In the genomic region with DNA sequence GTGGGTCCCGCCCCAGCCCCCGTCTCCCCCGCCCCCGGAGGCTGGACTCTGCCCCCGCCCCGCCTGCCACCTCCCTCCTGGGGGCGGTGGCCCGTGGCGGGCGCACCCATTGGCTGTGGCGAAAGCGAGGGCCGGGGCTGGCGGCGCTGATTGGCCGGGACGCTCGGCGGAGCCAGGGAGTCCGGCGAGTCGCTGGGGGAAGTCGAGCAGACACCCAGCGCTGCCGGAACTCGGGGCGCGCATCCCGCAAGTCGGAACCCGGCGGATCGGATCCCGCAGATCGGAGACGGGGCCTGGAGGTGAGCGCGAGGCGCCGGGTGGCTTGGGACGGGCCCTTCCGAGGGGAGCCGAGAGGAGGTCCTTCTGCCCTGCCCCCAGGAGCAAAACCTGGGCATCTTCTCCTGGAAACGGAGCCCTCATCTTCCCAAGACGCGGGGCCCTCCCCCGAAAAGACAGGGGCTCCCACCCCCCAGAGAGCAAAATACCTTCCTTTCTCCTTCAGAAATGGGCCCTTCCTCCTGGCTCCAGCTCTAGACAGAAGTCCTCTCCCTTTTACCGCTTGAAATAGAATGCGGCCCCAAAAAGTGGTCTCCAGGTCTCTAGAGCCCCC, we compare ENCODE assay signal across 8 cellular contexts. TPM values are rescaled to one million over a fixed set of nuclear protein-coding genes. Genes with fewer than 3 reads are reported as not detected.
DNase-seq lines count a peak whose midpoint lies in the region; ATAC-seq and TF ChIP-seq lines count a peak whose summit lies in the region.

Gene ABAT, plus strand, starts transcription at position 205 of the 610 bp plus-strand sequence. CDS start 61,123 bp downstream, outside the sequence.

- no peaks in the 10 kb centered on the region for H3K4me1 ChIP-seq in prostate gland (replicated peaks)

- peak within 1 kb of the TSS; percentile 82 to 87 for H3K27ac Mint-ChIP-seq in T-cell

- no peaks in the 10 kb centered on the region for H3K9me3 ChIP-seq in prostate gland

- TF ChIP-seq CTCF in GM12864 (IDR thresholded peaks at IDR 0.05; ENCODE audit: low read depth, low read length, missing control alignments) (no peak), prostate gland (IDR thresholded peaks at IDR 0.05) (no peak)

- H3K27ac ChIP-seq in prostate gland = peak within 1 kb of the TSS; percentile 28 to 73

- peak within 1 kb of the TSS; percentile 83 to 92 (median 85) for H3K4me3 Mint-ChIP-seq in T-cell

- POLR2A ChIA-PET in T-cell (lab: Charles Lee) = no interaction called here

- H3K9me3 Mint-ChIP-seq in T-cell = peaks cover 0 to 1% (median under 1%) of the 10 kb centered on the region in 3 donors

- H3K27me3 ChIP-seq in prostate gland (replicated peaks; ENCODE audit: insufficient read depth) = no peaks in the 10 kb centered on the region

- H3K36me3 ChIP-seq in prostate gland = no peaks in the 10 kb centered on the region

- CTCF ChIA-PET in T-cell (lab: Charles Lee) = no interaction called here

- intact Hi-C loops in left cardiac atrium (cut with DNase I) (no loop called here), prostate gland (cut with DNase I) (loop anchor here (5.0 kb wide), 1 partner anchor 193 kb away; the partner anchor contains the start of gene CARHSP1)

- H3K36me3 Mint-ChIP-seq in T-cell = peaks cover 12% of the 10 kb centered on the region

- DNase-seq in GM12864 (ENCODE audit: low read depth) = peak; percentile 45
- peak; percentile 91 for DNase-seq in NAMALWA (ENCODE audit: low spot score)
- peak; percentile 78 to 91 (median 85) for DNase-seq in T-cell
- DNase-seq in amniotic epithelial cell (ENCODE audit: low read depth) = peak; percentile 67
- DNase-seq in left cardiac atrium = peak; percentile 92
- DNase-seq in prostate gland (ENCODE audit: low spot score) = peak; percentile 95
- peak; percentile 92 for DNase-seq in ureter (ENCODE audit: low spot score)

- no peaks in the 10 kb centered on the region for H3K27me3 Mint-ChIP-seq in T-cell

- TF ChIP-seq POLR2A in prostate gland (IDR thresholded peaks at IDR 0.05) = peak; percentile 83

- peak; percentile 100 for ATAC-seq in HG02571 (IDR thresholded peaks at IDR 0.05; ENCODE audit: unreplicated experiment)
- ATAC-seq in T-cell (replicated peaks in 1 of 4) = peak; percentile 98 to 99 (median 98)
- ATAC-seq in left cardiac atrium = peak; percentile 100

- H3K4me3 ChIP-seq in GM12864 (ENCODE audit: low read depth, low read length) = peak within 1 kb of the TSS; percentile 79
- peak within 1 kb of the TSS; percentile 63 to 73 for H3K4me3 ChIP-seq in prostate gland

- 4% methylated on average over 35 of the region's 49 CpGs for WGBS in prostate gland

- peaks cover 19 to 23% (median 20%) of the 10 kb centered on the region in 3 donors for H3K4me1 Mint-ChIP-seq in T-cell

RNA-seq across cellular contexts. Expression of gene ABAT, which starts in this region (rescaled TPM):
- total RNA-seq in T-cell (10 to 100 TPM in 3 of 5 donors, 1 to 10 TPM in 2; 8.3 to 16.1 (median 11.7) TPM), left cardiac atrium (1 to 10 TPM; 4.2 to 5.0 TPM), prostate gland (10 to 100 TPM; 67.4 to 74.7 TPM), ureter (29.9 TPM)

Comparison
In these comparisons a context has a peak if more than half of its experiments do, and no peak if none do; other contexts are left out.
1. Peak in every context shown above with its lines: DNase-seq, ATAC-seq, H3K4me3 ChIP-seq and H3K27ac ChIP-seq.
2. DNase-seq: peak in every context shown above with its lines; median percentile 95 in prostate gland; 92 in left cardiac atrium; 92 in ureter; 91 in NAMALWA; 85 in T-cell; 67 in amniotic epithelial cell; 45 in GM12864.